In genomic region chr11:127941554-127941953, GRCh38 we compare ENCODE assay signal across 6 cellular contexts.
DNase-seq lines count a peak whose midpoint lies in the region; ATAC-seq and TF ChIP-seq lines count a peak whose summit lies in the region.
"Not testable (repeated sequence)": the region's sequence is repeated elsewhere in the genome, so short reads cannot be mapped to it uniquely, and the experiment has no call there.

No MANE protein-coding gene starts in this region.

- ATAC-seq in DND-41 (ENCODE audit: insufficient read depth, low read depth), result peak; percentile 63; the same call in 1 of the 3 replicates
- ATAC-seq in HG02798 (IDR thresholded peaks at IDR 0.05; ENCODE audit: poor library complexity, unreplicated experiment), result peak; percentile 45
- ATAC-seq in activated B cell treated with CpG ODN at 0.5 μM for 24 hours (ENCODE audit: low read depth), result peak; percentile 61
- peak; percentile 42 for ATAC-seq in activated naive CD8-positive, alpha-beta T cell treated with anti-CD3 and anti-CD28 coated beads, Interleukin-2, amount 10 ng/mL, durations not matched to agents 7 days and 5 days (ENCODE audit: low read depth)
- peak; percentile 55 for ATAC-seq in left lobe of liver
- ATAC-seq in natural killer cell, result peak; percentile 46 to 71 (median 68)

- not testable (repeated sequence) for H4K20me1 ChIP-seq in DND-41 (ENCODE audit: insufficient read depth, low read length)

- not testable (repeated sequence) for H3K4me2 ChIP-seq in DND-41 (ENCODE audit: insufficient read depth, low read length)

- H3K4me1 Mint-ChIP-seq in activated B cell treated with CpG ODN at 0.5 μM for 24 hours; activated naive CD8-positive, alpha-beta T cell treated with anti-CD3 and anti-CD28 coated beads, Interleukin-2, amount 10 ng/mL, durations not matched to agents 7 days and 5 days; natural killer cell: not testable (repeated sequence)

- not testable (repeated sequence) for H3K9ac ChIP-seq in DND-41 (ENCODE audit: low read depth, low read length)

- not testable (repeated sequence) for H3K79me2 ChIP-seq in DND-41 (ENCODE audit: insufficient read depth, low read length)

- H3K27me3 ChIP-seq in DND-41 (ENCODE audit: insufficient read depth, low read length, poor library complexity), result not testable (repeated sequence)

- not testable (repeated sequence) for H3K4me3 Mint-ChIP-seq in activated B cell treated with CpG ODN at 0.5 μM for 24 hours; activated naive CD8-positive, alpha-beta T cell treated with anti-CD3 and anti-CD28 coated beads, Interleukin-2, amount 10 ng/mL, durations not matched to agents 7 days and 5 days; natural killer cell

- POLR2A ChIA-PET in activated B cell treated with CpG ODN at 0.5 μM for 24 hours (lab: Charles Lee); activated naive CD8-positive, alpha-beta T cell treated with anti-CD3 and anti-CD28 coated beads, Interleukin-2, amount 10 ng/mL, durations not matched to agents 7 days and 5 days (lab: Charles Lee): not testable (repeated sequence)

- H3K36me3 Mint-ChIP-seq in activated B cell treated with CpG ODN at 0.5 μM for 24 hours (ENCODE audit: low read depth); activated naive CD8-positive, alpha-beta T cell treated with anti-CD3 and anti-CD28 coated beads, Interleukin-2, amount 10 ng/mL, durations not matched to agents 7 days and 5 days; natural killer cell: not testable (repeated sequence)

- H3K9me3 Mint-ChIP-seq in activated B cell treated with CpG ODN at 0.5 μM for 24 hours; activated naive CD8-positive, alpha-beta T cell treated with anti-CD3 and anti-CD28 coated beads, Interleukin-2, amount 10 ng/mL, durations not matched to agents 7 days and 5 days; natural killer cell: not testable (repeated sequence)

- not testable (repeated sequence) for H3K36me3 ChIP-seq in DND-41 (ENCODE audit: insufficient read depth, low read length)

- H3K27me3 Mint-ChIP-seq in activated B cell treated with CpG ODN at 0.5 μM for 24 hours; activated naive CD8-positive, alpha-beta T cell treated with anti-CD3 and anti-CD28 coated beads, Interleukin-2, amount 10 ng/mL, durations not matched to agents 7 days and 5 days: not testable (repeated sequence)
- peaks cover 13 to 20% of the 10 kb centered on the region in 2 donors for H3K27me3 Mint-ChIP-seq in natural killer cell (ENCODE audit: low read depth in 2 of 2)

- not testable (repeated sequence) for TF ChIP-seq CTCF in DND-41 (IDR thresholded peaks at IDR 0.05; ENCODE audit: borderline replicate concordance, extremely low read depth, low read length, poor library complexity, severe bottlenecking); activated B cell treated with CpG ODN at 0.5 μM for 24 hours (IDR thresholded peaks at IDR 0.05); natural killer cell (IDR thresholded peaks at IDR 0.05)

- CTCF ChIA-PET in activated B cell treated with CpG ODN at 0.5 μM for 24 hours (lab: Charles Lee), result not testable (repeated sequence)

- intact Hi-C loops in activated B cell treated with CpG ODN at 0.5 μM for 24 hours (cut with micrococcal nuclease); natural killer cell (cut with micrococcal nuclease): not testable (repeated sequence)

- not testable (repeated sequence) for H3K4me1 ChIP-seq in DND-41 (ENCODE audit: insufficient read depth, low read length)

- not testable (repeated sequence) for DNase-seq in DND-41; activated B cell treated with CpG ODN at 0.5 μM for 24 hours; activated naive CD8-positive, alpha-beta T cell treated with anti-CD3 and anti-CD28 coated beads, Interleukin-2, amount 10 ng/mL, durations not matched to agents 7 days and 5 days; left lobe of liver (ENCODE audit: low spot score); natural killer cell

- not testable (repeated sequence) for H3K4me3 ChIP-seq in DND-41 (ENCODE audit: low read depth in 1 of 2, low read length in 2 of 2)

- not testable (repeated sequence) for H3K9me3 ChIP-seq in DND-41 (ENCODE audit: insufficient read depth, low read length, severe bottlenecking)

- not testable (repeated sequence) for H2AFZ ChIP-seq in DND-41 (ENCODE audit: low read depth, low read length)

- H3K27ac ChIP-seq in DND-41 (ENCODE audit: low read length), result not testable (repeated sequence)

- not testable (repeated sequence) for H3K27ac Mint-ChIP-seq in activated B cell treated with CpG ODN at 0.5 μM for 24 hours; activated naive CD8-positive, alpha-beta T cell treated with anti-CD3 and anti-CD28 coated beads, Interleukin-2, amount 10 ng/mL, durations not matched to agents 7 days and 5 days; natural killer cell
